Comparison of ENCODE assay signal across 8 cellular contexts in the genomic region with DNA sequence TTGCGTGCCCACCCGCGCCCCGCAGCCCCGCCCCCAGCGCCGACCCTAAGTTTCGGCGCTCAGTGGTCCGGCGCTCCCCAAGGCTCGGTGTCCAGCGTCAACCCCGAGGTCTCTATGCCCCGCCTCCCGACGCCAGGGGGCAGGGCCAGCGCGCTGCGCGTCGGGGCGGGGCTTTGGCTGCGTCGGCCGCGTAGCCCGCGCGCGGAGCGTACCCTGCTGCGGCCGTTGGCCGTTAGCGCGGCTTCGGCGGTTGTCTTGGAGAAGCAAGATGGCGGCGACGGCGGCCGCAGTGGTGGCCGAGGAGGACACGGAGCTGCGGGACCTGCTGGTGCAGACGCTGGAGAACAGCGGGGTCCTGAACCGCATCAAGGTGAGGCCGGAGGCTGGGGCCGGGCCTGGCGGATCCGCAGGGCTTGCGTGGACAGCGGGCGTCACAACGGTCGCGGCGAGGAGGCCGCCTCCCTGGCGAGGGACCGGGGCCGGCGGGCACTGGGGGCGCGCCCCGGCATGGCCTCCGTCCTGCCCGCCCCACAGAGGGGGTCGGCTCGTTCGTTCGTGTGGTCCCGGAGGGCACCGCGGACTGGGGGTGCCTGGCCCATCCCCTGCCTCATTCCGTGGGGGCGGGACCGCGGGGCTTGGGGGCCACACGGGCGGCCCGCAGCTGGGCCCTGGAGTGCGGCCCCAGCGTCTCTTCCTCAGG. TPM values are rescaled to one million over a fixed set of nuclear protein-coding genes. Genes with fewer than 3 reads are reported as not detected.
DNase-seq lines count a peak whose midpoint lies in the region; ATAC-seq and TF ChIP-seq lines count a peak whose summit lies in the region.

A gene with protein sequence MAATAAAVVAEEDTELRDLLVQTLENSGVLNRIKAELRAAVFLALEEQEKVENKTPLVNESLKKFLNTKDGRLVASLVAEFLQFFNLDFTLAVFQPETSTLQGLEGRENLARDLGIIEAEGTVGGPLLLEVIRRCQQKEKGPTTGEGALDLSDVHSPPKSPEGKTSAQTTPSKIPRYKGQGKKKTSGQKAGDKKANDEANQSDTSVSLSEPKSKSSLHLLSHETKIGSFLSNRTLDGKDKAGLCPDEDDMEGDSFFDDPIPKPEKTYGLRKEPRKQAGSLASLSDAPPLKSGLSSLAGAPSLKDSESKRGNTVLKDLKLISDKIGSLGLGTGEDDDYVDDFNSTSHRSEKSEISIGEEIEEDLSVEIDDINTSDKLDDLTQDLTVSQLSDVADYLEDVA (plus strand): TSS at position 253 of the 700 bp plus-strand sequence. CDS start 16 bp downstream, at position 269.

- peak within 1 kb of the TSS; percentile 96 for H3K18ac ChIP-seq in trophoblast cell (ENCODE audit: low read length)

- peak within 1 kb of the TSS; percentile 8 for H2BK12ac ChIP-seq in trophoblast cell (ENCODE audit: low read length)

- WGBS in trophoblast cell (ENCODE audit: extremely low coverage, insufficient coverage, insufficient read length) = no CpG with 5 or more reads among the region's 87 CpGs
- 1% methylated on average over 64 of the region's 87 CpGs; no CpG with 5 or more reads in 1 of the 2 donors for WGBS in transverse colon (ENCODE audit: low coverage in 1 of 2), 2 donors

- peak within 1 kb of the TSS; percentile 96 for H4K12ac ChIP-seq in trophoblast cell (ENCODE audit: low read depth, low read length)

- peak; percentile 42 for TF ChIP-seq POLR2A in GM10847 (IDR thresholded peaks at IDR 0.05; ENCODE audit: extremely low read depth, insufficient read length)
- TF ChIP-seq POLR2A in transverse colon (IDR thresholded peaks at IDR 0.05) = peak; percentile 52

- H2BK120ac ChIP-seq in trophoblast cell (ENCODE audit: insufficient read depth, low read length, poor library complexity) = peak within 1 kb of the TSS; percentile 65

- in situ Hi-C loops in transverse colon (cut with MboI; ENCODE audit: low pct_ligation_motif_present in 1 of 4, low pct_unique_long_range_greater_than_20kb in 1 of 4, low sequenced_read_pairs in 3 of 4) = loop anchor here in 3 of 4 donors (10.0 to 25.0 kb wide), 3 partner anchors 136 to 362 kb away; a partner anchor contains a TSS

- H2AK5ac ChIP-seq in trophoblast cell (ENCODE audit: low read length) = peak within 1 kb of the TSS; percentile 38

- H3K9me3 Mint-ChIP-seq in activated naive CD8-positive, alpha-beta T cell treated with anti-CD3 and anti-CD28 coated beads, Interleukin-2, amount 50 U/mL, for 24 hours = no peaks in the 10 kb centered on the region

- H3K9ac ChIP-seq in trophoblast cell (ENCODE audit: low read length) = peak within 1 kb of the TSS; percentile 91

- H3K79me1 ChIP-seq in trophoblast cell (ENCODE audit: low read length) = peaks cover 11% of the 10 kb centered on the region

- H3K4me3 ChIP-seq in trophoblast cell (ENCODE audit: low read depth, low read length) = peak within 1 kb of the TSS; percentile 99
- peak within 1 kb of the TSS; percentile 54 to 100 (median 99) for H3K4me3 ChIP-seq in transverse colon

- peak within 1 kb of the TSS; percentile 88 for H4K8ac ChIP-seq in trophoblast cell (ENCODE audit: low read depth, low read length)

- peak within 1 kb of the TSS; percentile 48 for H3K23ac ChIP-seq in trophoblast cell (ENCODE audit: low read length)

- H3K27me3 ChIP-seq in trophoblast cell (ENCODE audit: insufficient read depth, low read length) (no peaks in the 10 kb centered on the region), transverse colon (no peaks in the 10 kb centered on the region)

- H3K4ac ChIP-seq in trophoblast cell (ENCODE audit: low read depth, low read length) = peak within 1 kb of the TSS; percentile 77

- H3K79me2 ChIP-seq in trophoblast cell (ENCODE audit: control insufficient read depth, insufficient read depth, low read length, poor library complexity) = peaks cover 12% of the 10 kb centered on the region

- H3K4me1 ChIP-seq in trophoblast cell (ENCODE audit: control insufficient read depth in 1 of 2, insufficient read depth in 2 of 2, low read length in 2 of 2) = peaks cover 4 to 9% of the 10 kb centered on the region in 2 experiments
- H3K4me1 ChIP-seq in transverse colon = peaks cover 7 to 21% (median 20%) of the 10 kb centered on the region in 4 donors

- H3K9me3 ChIP-seq in trophoblast cell (ENCODE audit: insufficient read depth, low read depth, low read length) (no peaks in the 10 kb centered on the region), transverse colon (no peaks in the 10 kb centered on the region)

- peaks cover 28% of the 10 kb centered on the region for H3K4me1 Mint-ChIP-seq in activated naive CD8-positive, alpha-beta T cell treated with anti-CD3 and anti-CD28 coated beads, Interleukin-2, amount 50 U/mL, for 24 hours

- H3K14ac ChIP-seq in trophoblast cell (ENCODE audit: low read length) = peak within 1 kb of the TSS; percentile 97

- H3K27ac ChIP-seq in trophoblast cell (ENCODE audit: low read depth, low read length) (peak within 1 kb of the TSS; percentile 75), transverse colon (peak within 1 kb of the TSS; percentile 82 to 91 (median 85))

- peak within 1 kb of the TSS; percentile 80 for H4K91ac ChIP-seq in trophoblast cell (ENCODE audit: low read depth, low read length)

- peak within 1 kb of the TSS; percentile 97 for H3K4me2 ChIP-seq in trophoblast cell (ENCODE audit: low read length)

- intact Hi-C loops in cardiac septum (cut with DNase I) (loop anchor here (2.0 to 10.0 kb wide), 2 partner anchors 40 to 214 kb away; no protein-coding TSS in a partner anchor), transverse colon (cut with DNase I; ENCODE audit: low total_unique reads) (no loop called here)

- ATAC-seq in HG02759 (IDR thresholded peaks at IDR 0.05; ENCODE audit: unreplicated experiment) = peak; percentile 92
- peak; percentile 96 for ATAC-seq in activated naive CD8-positive, alpha-beta T cell treated with anti-CD3 and anti-CD28 coated beads, Interleukin-2, amount 50 U/mL, for 24 hours

- peak within 1 kb of the TSS; percentile 97 for H2AFZ ChIP-seq in trophoblast cell (ENCODE audit: insufficient read depth, low read length, poor library complexity)

- H3K36me3 Mint-ChIP-seq in activated naive CD8-positive, alpha-beta T cell treated with anti-CD3 and anti-CD28 coated beads, Interleukin-2, amount 50 U/mL, for 24 hours (ENCODE audit: low read depth) = peaks cover 24% of the 10 kb centered on the region

- peak within 1 kb of the TSS; percentile 83 for H2BK5ac ChIP-seq in trophoblast cell (ENCODE audit: low read depth, low read length, poor library complexity)

- peak within 1 kb of the TSS; percentile 89 for H3K27ac Mint-ChIP-seq in activated naive CD8-positive, alpha-beta T cell treated with anti-CD3 and anti-CD28 coated beads, Interleukin-2, amount 50 U/mL, for 24 hours

- H3K4me3 Mint-ChIP-seq in activated naive CD8-positive, alpha-beta T cell treated with anti-CD3 and anti-CD28 coated beads, Interleukin-2, amount 50 U/mL, for 24 hours = peak within 1 kb of the TSS; percentile 87

- DNase-seq in NCI-H1417 (lab: John Stamatoyannopoulos, UW) = peak; percentile 97 to 99 (median 99)
- DNase-seq in SW 1271 (lab: John Stamatoyannopoulos, UW) = peak; percentile 68 to 91
- peak; percentile 93 for DNase-seq in activated naive CD8-positive, alpha-beta T cell treated with anti-CD3 and anti-CD28 coated beads, Interleukin-2, amount 50 U/mL, for 24 hours
- DNase-seq in cardiac septum (ENCODE audit: low spot score) = peak; percentile 97
- peak; percentile 94 to 97 for DNase-seq in trophoblast cell
- peak; percentile 95 for DNase-seq in transverse colon

- TF ChIP-seq CTCF in transverse colon (IDR thresholded peaks at IDR 0.05) = peak in 1 of 5 experiments; percentile 8

- H3K27me3 Mint-ChIP-seq in activated naive CD8-positive, alpha-beta T cell treated with anti-CD3 and anti-CD28 coated beads, Interleukin-2, amount 50 U/mL, for 24 hours = no peaks in the 10 kb centered on the region

- no peaks in the 10 kb centered on the region for H3K36me3 ChIP-seq in trophoblast cell (ENCODE audit: control insufficient read depth in 1 of 2, insufficient read depth in 2 of 2, low read length in 2 of 2)
- H3K36me3 ChIP-seq in transverse colon = no peaks in the 10 kb centered on the region

- TF ChIP-seq EP300 in transverse colon (IDR thresholded peaks at IDR 0.05; ENCODE audit: low read depth) = no peak

RNA-seq across cellular contexts. Expression of the gene that starts here (rescaled TPM):
- total RNA-seq in cardiac septum (10.2 TPM), transverse colon (10 to 100 TPM in 2 of 4 donors, 1 to 10 TPM in 2; 3.6 to 31.0 (median 14.3) TPM)
- 12.1 and 12.8 TPM in 2 replicates for polyA plus RNA-seq in trophoblast cell (2013)

Comparison
In these comparisons a context has a peak if more than half of its experiments do, and no peak if none do; other contexts are left out.
1. Peak in every context shown above with its lines: DNase-seq, ATAC-seq, H3K4me3 ChIP-seq and H3K27ac ChIP-seq.